Comparison of ENCODE assay signal across 27 cellular contexts in genomic region chr10:70834448-70835151, GRCh38. TPM values are rescaled to one million over a fixed set of nuclear protein-coding genes. Genes with fewer than 3 reads are reported as not detected.
A peak's percentile ranks its signal among the peaks of the same experiment; 100 is the strongest.
DNase-seq lines count a peak whose midpoint lies in the region; ATAC-seq and TF ChIP-seq lines count a peak whose summit lies in the region.
"Had no signal": no experiment of that assay in that cellular context is flagged by ENCODE, and none has a peak within 500 bp of the region (broad histone marks: within the 10 kb centered on the region; RNA-seq: fewer than 3 reads in every experiment).

No MANE protein-coding gene starts in this region.

- no peaks in the 10 kb centered on the region for H3K27me3 Mint-ChIP-seq in stimulated activated naive B cell treated with anti-CD40 and anti-IgM and Interleukin-4, amounts not matched to agents 10 μg/mL and 1 μg/mL and 100 μg/mL, for 72 hours
- no peaks in the 10 kb centered on the region for H3K27me3 Mint-ChIP-seq in CD4-positive, alpha-beta memory T cell
- H3K27me3 Mint-ChIP-seq: naive B cell had no signal

- POLR2A ChIA-PET in CD4-positive, alpha-beta memory T cell (lab: Charles Lee; ENCODE audit: partially characterized antibody): no interaction called here

- no peak for ATAC-seq in Right ventricle myocardium superior (ENCODE audit: poor library complexity)
- no peak for ATAC-seq in left lung
- ATAC-seq in stimulated activated naive B cell treated with anti-CD40 and anti-IgM and Interleukin-4, amounts not matched to agents 10 μg/mL and 1 μg/mL and 100 μg/mL, for 72 hours (replicated peaks): no peak
- ATAC-seq in HG02610 (IDR thresholded peaks at IDR 0.05; ENCODE audit: unreplicated experiment): no peak
- ATAC-seq: CD8-positive, alpha-beta T cell; gastroesophageal sphincter had no signal

- H3K9me3 Mint-ChIP-seq in stimulated activated naive B cell treated with anti-CD40 and anti-IgM and Interleukin-4, amounts not matched to agents 10 μg/mL and 1 μg/mL and 100 μg/mL, for 72 hours: no peaks in the 10 kb centered on the region
- H3K9me3 Mint-ChIP-seq in CD4-positive, alpha-beta memory T cell: peaks cover 0 to 11% (median 4%) of the 10 kb centered on the region in 8 donors

- peaks cover 47 to 71% of the 10 kb centered on the region in 2 donors for H3K4me1 Mint-ChIP-seq in stimulated activated naive B cell treated with anti-CD40 and anti-IgM and Interleukin-4, amounts not matched to agents 10 μg/mL and 1 μg/mL and 100 μg/mL, for 72 hours
- H3K4me1 Mint-ChIP-seq in CD4-positive, alpha-beta memory T cell: peaks cover 12 to 32% (median 18%) of the 10 kb centered on the region in 4 donors

- no peak for DNase-seq in cardiac muscle cell (ENCODE audit: low read depth in 1 of 2, low spot score in 1 of 2)
- no peak for DNase-seq in Right ventricle myocardium superior
- peak; percentile 12 for DNase-seq in SKM-1 (lab: John Stamatoyannopoulos, UW; ENCODE audit: unreplicated experiment)
- no peak for DNase-seq in left lung
- no peak for DNase-seq in stimulated activated naive B cell treated with anti-CD40 and anti-IgM and Interleukin-4, amounts not matched to agents 10 μg/mL and 1 μg/mL and 100 μg/mL, for 72 hours
- no peak for DNase-seq in CD4-positive, alpha-beta memory T cell
- DNase-seq in kidney glomerular epithelial cell (lab: John Stamatoyannopoulos, UW): no peak
- DNase-seq: activated CD4-positive, alpha-beta T cell treated with anti-CD3 and anti-CD28 coated beads for 1 hour; activated CD8-positive, alpha-beta memory T cell treated with anti-CD3 and anti-CD28 coated beads, Interleukin-2, amount 50 U/mL, for 4 hours; activated naive CD4-positive, alpha-beta T cell treated with Interleukin-2 at 50 U/mL for 16 hours; CD8-positive, alpha-beta T cell; esophagus squamous epithelium; GDM1; islet precursor cell; naive B cell; NCI-H1694 treated with DMSO at 0.1 percent for 48 hours; NCI-H226; NCI-H82; stomach; T1000; transverse colon had no signal

- H3K4me3 Mint-ChIP-seq in stimulated activated naive B cell treated with anti-CD40 and anti-IgM and Interleukin-4, amounts not matched to agents 10 μg/mL and 1 μg/mL and 100 μg/mL, for 72 hours: no peak overlapping the region
- H3K4me3 Mint-ChIP-seq in CD4-positive, alpha-beta memory T cell: no peak overlapping the region
- H3K4me3 Mint-ChIP-seq: CD8-positive, alpha-beta T cell; naive B cell had no signal

- H3K36me3 Mint-ChIP-seq in stimulated activated naive B cell treated with anti-CD40 and anti-IgM and Interleukin-4, amounts not matched to agents 10 μg/mL and 1 μg/mL and 100 μg/mL, for 72 hours: peaks cover 33 to 42% of the 10 kb centered on the region in 2 donors
- peaks cover 51 to 53% of the 10 kb centered on the region in 2 donors for H3K36me3 Mint-ChIP-seq in CD4-positive, alpha-beta memory T cell

- H3K4me1 ChIP-seq in cardiac muscle cell (ENCODE audit: low read depth) (peaks cover 70% of the 10 kb centered on the region), left lung (peaks cover 0 to 49% of the 10 kb centered on the region in 2 donors)
- no peaks in the 10 kb centered on the region for H3K4me1 ChIP-seq in CD4-positive, alpha-beta memory T cell (ENCODE audit: insufficient read depth, low read length)
- H3K4me1 ChIP-seq: parathyroid adenoma had no signal

- intact Hi-C loops in Right ventricle myocardium superior (cut with DNase I): no loop called here
- intact Hi-C loops in left lung (cut with DNase I): no loop called here
- intact Hi-C loops in CD4-positive, alpha-beta memory T cell (cut with micrococcal nuclease): no loop called here

- TF ChIP-seq CTCF in cardiac muscle cell (IDR thresholded peaks at IDR 0.05; ENCODE audit: low read depth, low read length): no peak
- no peak for TF ChIP-seq CTCF in left lung (IDR thresholded peaks at IDR 0.05)

- CTCF ChIA-PET in CD4-positive, alpha-beta memory T cell (lab: Charles Lee; ENCODE audit: partially characterized antibody): interaction anchor here (1.3 kb wide), 1 partner anchor 17 kb away, joined by 6 read pairs; no protein-coding TSS in a partner anchor

- H3K36me3 ChIP-seq in cardiac muscle cell (no peaks in the 10 kb centered on the region), left lung (peaks cover 0 to 6% of the 10 kb centered on the region in 2 donors)
- H3K36me3 ChIP-seq in CD4-positive, alpha-beta memory T cell (ENCODE audit: insufficient read depth, low read length): no peaks in the 10 kb centered on the region
- H3K36me3 ChIP-seq: transverse colon had no signal

- H3K27me3 ChIP-seq in cardiac muscle cell (no peaks in the 10 kb centered on the region), left lung (no peaks in the 10 kb centered on the region)
- no peaks in the 10 kb centered on the region for H3K27me3 ChIP-seq in CD4-positive, alpha-beta memory T cell (ENCODE audit: insufficient read depth, low read length)
- H3K27me3 ChIP-seq: esophagus squamous epithelium, gastroesophageal sphincter, stomach, transverse colon had no signal

- H3K27ac ChIP-seq in cardiac muscle cell (peak overlapping the region; percentile 55), left lung (peak overlapping the region; percentile 60 to 73)
- no peak overlapping the region for H3K27ac ChIP-seq in CD4-positive, alpha-beta memory T cell (ENCODE audit: low read depth, low read length)
- H3K27ac ChIP-seq: esophagus squamous epithelium, gastroesophageal sphincter, parathyroid adenoma, stomach had no signal

- peak overlapping the region; percentile 71 for H3K27ac Mint-ChIP-seq in stimulated activated naive B cell treated with anti-CD40 and anti-IgM and Interleukin-4, amounts not matched to agents 10 μg/mL and 1 μg/mL and 100 μg/mL, for 72 hours
- H3K27ac Mint-ChIP-seq in CD4-positive, alpha-beta memory T cell: peak overlapping the region in 1 of 7 donors; percentile 16
- H3K27ac Mint-ChIP-seq: CD8-positive, alpha-beta T cell; naive B cell had no signal

- no peak overlapping the region for H3K4me3 ChIP-seq in cardiac muscle cell
- no peak overlapping the region for H3K4me3 ChIP-seq in left lung
- H3K4me3 ChIP-seq in CD4-positive, alpha-beta memory T cell (ENCODE audit: low read length in 2 of 2): no peak overlapping the region
- H3K4me3 ChIP-seq: esophagus squamous epithelium, gastroesophageal sphincter, stomach, transverse colon had no signal

- H3K9me3 ChIP-seq in cardiac muscle cell (ENCODE audit: low read depth) (no peaks in the 10 kb centered on the region), left lung (no peaks in the 10 kb centered on the region)
- H3K9me3 ChIP-seq in CD4-positive, alpha-beta memory T cell (ENCODE audit: control insufficient read depth in 1 of 2, low read length in 2 of 2): peaks cover 0 to 2% of the 10 kb centered on the region in 2 donors
- H3K9me3 ChIP-seq: esophagus squamous epithelium, gastroesophageal sphincter, transverse colon had no signal

RNA-seq across cellular contexts. Expression of gene SGPL1, which starts 18.9 kb away (rescaled TPM):
- total RNA-seq in cardiac muscle cell: 37.7 and 51.9 TPM in 2 replicates
- 32.3 and 42.9 TPM in 2 replicates for polyA plus RNA-seq in cardiac muscle cell
- 11.6 TPM for total RNA-seq in Right ventricle myocardium superior
- total RNA-seq in left lung: 10 to 100 TPM; 53.8 to 60.6 TPM
- total RNA-seq in CD4-positive, alpha-beta memory T cell: 10 to 100 TPM; 29.6 to 32.2 TPM
- polyA plus RNA-seq in CD4-positive, alpha-beta memory T cell: 10 to 100 TPM; 14.3 to 14.7 TPM

RNA-seq across cellular contexts. Expression of gene TBATA, which starts 49.4 kb away (rescaled TPM):
- not detected in 2 replicates for total RNA-seq in cardiac muscle cell
- not detected in 2 replicates for polyA plus RNA-seq in cardiac muscle cell
- total RNA-seq in Right ventricle myocardium superior: not detected
- total RNA-seq in left lung: not detected
- not detected for total RNA-seq in CD4-positive, alpha-beta memory T cell
- not detected for polyA plus RNA-seq in CD4-positive, alpha-beta memory T cell
- total RNA-seq: CD8-positive, alpha-beta T cell; cerebellum; esophagus squamous epithelium; gastroesophageal sphincter; MCF 10A; skeletal muscle tissue; stomach; transverse colon had no signal
- polyA plus RNA-seq: stomach had no signal

RNA-seq across cellular contexts. Expression of gene PCBD1, which starts 53.8 kb away (rescaled TPM):
- total RNA-seq in cardiac muscle cell: 145 and 174 TPM in 2 replicates
- polyA plus RNA-seq in cardiac muscle cell: 222 and 264 TPM in 2 replicates
- 142 TPM for total RNA-seq in Right ventricle myocardium superior
- 100 to 1,000 TPM in 1 of 2 donors, 10 to 100 TPM in 1; 91.6 to 112 TPM for total RNA-seq in left lung
- 10 to 100 TPM; 12.4 to 14.7 TPM for total RNA-seq in CD4-positive, alpha-beta memory T cell
- polyA plus RNA-seq in CD4-positive, alpha-beta memory T cell: 10 to 100 TPM; 21.2 to 22.5 TPM
